Comparison of ENCODE assay signal across 1 cellular context in the genomic region with DNA sequence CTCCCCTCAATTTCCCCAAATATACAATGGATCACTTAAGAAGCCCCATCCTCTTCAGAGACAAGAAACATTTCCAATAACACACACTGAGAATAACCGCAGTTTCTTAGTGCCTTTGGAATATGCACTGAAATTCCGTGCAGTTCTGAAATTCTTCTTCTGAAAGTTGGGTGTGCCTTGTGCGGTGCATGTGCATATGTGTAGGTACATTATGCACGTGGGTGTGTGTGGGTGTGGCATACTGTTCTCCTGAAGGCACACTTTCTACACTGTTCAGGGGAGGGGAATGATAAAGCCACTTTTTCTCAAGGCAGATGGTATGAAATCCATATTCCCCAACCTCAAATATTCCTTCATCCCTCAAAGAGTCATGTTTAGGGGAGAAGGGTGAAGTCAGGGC.
TF ChIP-seq lines count a peak whose summit lies in the region.

No MANE protein-coding gene starts in this region.

TF ChIP-seq in endothelial cell of umbilical vein, 7 proteins besides CTCF, POLR2A, EP300 and RAD21:
- TF ChIP-seq JUN (IDR thresholded peaks at IDR 0.05; ENCODE audit: borderline replicate concordance, insufficient read depth, insufficient read length, low read depth) = no peak
- TF ChIP-seq MAX (IDR thresholded peaks at IDR 0.05; ENCODE audit: insufficient read depth, insufficient read length) = no peak
- TF ChIP-seq EZH2 (IDR thresholded peaks at IDR 0.05; ENCODE audit: borderline replicate concordance, low read depth, low read length, severe bottlenecking) = peak; percentile 11
TF ChIP-seq in endothelial cell of umbilical vein: peak in this region for 1.
